Comparison of ENCODE assay signal across 9 cellular contexts in the genomic region with DNA sequence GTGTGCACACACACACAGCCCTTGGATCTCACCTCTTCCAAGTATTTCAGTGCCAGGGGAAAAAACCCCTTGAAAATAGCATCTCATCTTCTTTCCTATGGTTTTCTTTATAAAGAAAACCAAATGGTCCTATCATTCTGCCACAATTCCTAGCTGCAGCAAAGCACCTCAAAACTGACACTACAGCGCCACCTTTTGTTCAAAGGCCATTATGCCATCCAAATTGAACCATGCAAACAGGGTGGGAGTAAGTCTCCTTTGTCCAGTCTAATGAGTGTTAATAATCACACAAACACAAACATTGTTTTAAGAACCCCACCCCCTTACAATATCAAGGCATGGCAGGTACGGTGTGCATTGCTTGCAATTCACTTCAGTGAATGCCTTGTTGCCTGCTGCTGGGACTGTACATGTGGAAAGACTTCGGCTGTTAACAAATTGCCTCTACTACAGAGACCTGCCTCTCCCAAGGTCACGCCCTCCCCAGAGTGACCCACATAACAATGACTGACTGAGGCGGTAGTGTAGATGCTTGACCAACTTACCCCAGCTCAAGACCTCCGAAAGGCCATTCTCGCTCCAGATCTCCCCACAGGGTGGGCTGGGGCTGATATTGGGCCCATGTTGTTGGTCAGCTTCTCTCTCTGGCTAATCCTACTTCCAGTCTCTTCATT.
DNase-seq lines count a peak whose midpoint lies in the region; ATAC-seq and TF ChIP-seq lines count a peak whose summit lies in the region.
"Had no signal": no experiment of that assay in that cellular context is flagged by ENCODE, and none has a peak within 500 bp of the region (broad histone marks: within the 10 kb centered on the region; RNA-seq: fewer than 3 reads in every experiment).

No MANE protein-coding gene starts in this region.

- peak; percentile 90 for TF ChIP-seq CTCF in Loucy (conservative IDR thresholded peaks at IDR 0.05; ENCODE audit: low read length)

- no peaks in the 10 kb centered on the region for H3K36me3 Mint-ChIP-seq in activated naive CD8-positive, alpha-beta T cell treated with anti-CD3 and anti-CD28 coated beads, Interleukin-2, amount 50 U/mL, for 24 hours (ENCODE audit: low read depth)
- H3K36me3 Mint-ChIP-seq: activated naive CD8-positive, alpha-beta T cell treated with anti-CD3 and anti-CD28 coated beads, Interleukin-2, amount 10 ng/mL, durations not matched to agents 7 days and 5 days had no signal

- H3F3A ChIP-seq in Loucy (ENCODE audit: low read depth): no peaks in the 10 kb centered on the region

- H3K4me3 Mint-ChIP-seq in activated naive CD8-positive, alpha-beta T cell treated with anti-CD3 and anti-CD28 coated beads, Interleukin-2, amount 50 U/mL, for 24 hours: no peak overlapping the region
- H3K4me3 Mint-ChIP-seq: activated naive CD8-positive, alpha-beta T cell treated with anti-CD3 and anti-CD28 coated beads, Interleukin-2, amount 10 ng/mL, durations not matched to agents 7 days and 5 days had no signal

- no peak overlapping the region for H3K27ac Mint-ChIP-seq in activated naive CD8-positive, alpha-beta T cell treated with anti-CD3 and anti-CD28 coated beads, Interleukin-2, amount 50 U/mL, for 24 hours
- H3K27ac Mint-ChIP-seq: activated naive CD8-positive, alpha-beta T cell treated with anti-CD3 and anti-CD28 coated beads, Interleukin-2, amount 10 ng/mL, durations not matched to agents 7 days and 5 days had no signal

- no peaks in the 10 kb centered on the region for H4K20me1 ChIP-seq in Loucy (ENCODE audit: insufficient read depth, low read length, poor library complexity, severe bottlenecking)

- H3K4me1 ChIP-seq in Loucy (ENCODE audit: insufficient read depth, low read length, poor library complexity, severe bottlenecking): no peaks in the 10 kb centered on the region

- H3K9me3 ChIP-seq in Loucy (ENCODE audit: insufficient read depth, low read depth, low read length): no peaks in the 10 kb centered on the region

- no peak overlapping the region for H2AFZ ChIP-seq in Loucy (ENCODE audit: low read length)

- H3K27me3 Mint-ChIP-seq in activated naive CD8-positive, alpha-beta T cell treated with anti-CD3 and anti-CD28 coated beads, Interleukin-2, amount 50 U/mL, for 24 hours: peaks cover 6% of the 10 kb centered on the region

- H3K27me3 ChIP-seq in Loucy (ENCODE audit: insufficient read depth, low read length, poor library complexity, severe bottlenecking): no peaks in the 10 kb centered on the region

- no peaks in the 10 kb centered on the region for H3K9me2 ChIP-seq in Loucy (replicated peaks; ENCODE audit: low read depth, low read length)

- no peak overlapping the region for H3K4me2 ChIP-seq in Loucy (ENCODE audit: low read depth, low read length, poor library complexity, severe bottlenecking)

- no peaks in the 10 kb centered on the region for H3K4me1 Mint-ChIP-seq in activated naive CD8-positive, alpha-beta T cell treated with anti-CD3 and anti-CD28 coated beads, Interleukin-2, amount 50 U/mL, for 24 hours
- H3K4me1 Mint-ChIP-seq: activated naive CD8-positive, alpha-beta T cell treated with anti-CD3 and anti-CD28 coated beads, Interleukin-2, amount 10 ng/mL, durations not matched to agents 7 days and 5 days had no signal

- no peak overlapping the region for H3K9ac ChIP-seq in Loucy (ENCODE audit: low read depth, low read length, poor library complexity, severe bottlenecking)

- DNase-seq in NCI-H510A treated with DMSO at 0.1 percent for 48 hours (lab: John Stamatoyannopoulos, UW) (peak; percentile 34), NCI-H510A (lab: John Stamatoyannopoulos, UW) (no peak), kidney tubule cell (ENCODE audit: low spot score) (peak; percentile 27), 8988T (no peak)
- peak; percentile 25 for DNase-seq in activated naive CD8-positive, alpha-beta T cell treated with anti-CD3 and anti-CD28 coated beads, Interleukin-2, amount 50 U/mL, for 24 hours
- DNase-seq: activated naive CD8-positive, alpha-beta T cell treated with anti-CD3 and anti-CD28 coated beads, Interleukin-2, amount 10 ng/mL, durations not matched to agents 7 days and 5 days had no signal

- no peaks in the 10 kb centered on the region for H3K9me3 Mint-ChIP-seq in activated naive CD8-positive, alpha-beta T cell treated with anti-CD3 and anti-CD28 coated beads, Interleukin-2, amount 50 U/mL, for 24 hours

- H3K36me3 ChIP-seq in Loucy (ENCODE audit: insufficient read depth, low read length): no peaks in the 10 kb centered on the region

- H3K4me3 ChIP-seq in Loucy (ENCODE audit: low read length, poor library complexity, severe bottlenecking): no peak overlapping the region

- peak; percentile 65 for ATAC-seq in GM19035 (IDR thresholded peaks at IDR 0.05; ENCODE audit: unreplicated experiment)
- ATAC-seq in activated naive CD8-positive, alpha-beta T cell treated with anti-CD3 and anti-CD28 coated beads, Interleukin-2, amount 50 U/mL, for 24 hours: peak; percentile 41
- ATAC-seq in GM21526 (IDR thresholded peaks at IDR 0.05; ENCODE audit: low FRiP score, unreplicated experiment): no peak

- H3K79me2 ChIP-seq in Loucy (ENCODE audit: insufficient read depth, low read length): no peaks in the 10 kb centered on the region

Comparison
In these comparisons a context has a peak if more than half of its experiments do, and no peak if none do; other contexts are left out.
1. DNase-seq: peak in NCI-H510A treated with DMSO at 0.1 percent for 48 hours (single experiment), activated naive CD8-positive, alpha-beta T cell treated with anti-CD3 and anti-CD28 coated beads, Interleukin-2, amount 50 U/mL, for 24 hours (single experiment) and kidney tubule cell (single experiment); none in NCI-H510A (single experiment) and 8988T (single experiment).